Comparison of ENCODE assay signal across 1 cellular context in the genomic region with DNA sequence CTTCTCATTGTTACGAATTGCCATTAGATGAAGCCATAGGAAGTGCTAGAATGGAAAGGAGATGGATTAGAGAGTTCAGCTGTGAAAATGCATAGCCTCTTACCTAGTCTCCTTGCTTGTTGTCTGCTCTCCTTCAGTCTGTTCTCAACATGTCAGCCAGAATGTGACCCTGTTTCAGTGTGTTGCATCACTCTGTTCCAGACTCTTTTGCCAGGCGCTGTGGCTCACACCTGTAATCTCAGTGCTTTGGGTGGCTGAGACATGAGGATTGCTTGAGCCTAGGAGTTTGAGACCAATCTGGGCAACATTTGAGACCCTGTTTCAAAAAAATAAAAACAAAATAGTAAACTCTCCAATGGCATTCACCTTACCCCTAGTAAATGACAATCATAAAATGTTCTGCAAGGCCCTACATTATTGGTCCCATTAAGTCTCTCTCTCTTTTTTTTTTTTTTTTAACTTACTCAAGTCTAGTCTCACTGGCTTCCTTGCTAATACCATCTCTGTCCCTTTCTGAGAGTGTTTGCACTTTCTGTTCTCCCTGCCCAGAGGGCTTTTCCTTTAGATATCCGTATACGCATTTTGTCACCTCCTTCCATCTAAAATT.
TF ChIP-seq lines count a peak whose summit lies in the region.

No MANE protein-coding gene starts in this region.

TF ChIP-seq in K562, 482 proteins besides CTCF, POLR2A, EP300 and RAD21 (continued from another document and continues in another):
- TF ChIP-seq, protein P1, sequence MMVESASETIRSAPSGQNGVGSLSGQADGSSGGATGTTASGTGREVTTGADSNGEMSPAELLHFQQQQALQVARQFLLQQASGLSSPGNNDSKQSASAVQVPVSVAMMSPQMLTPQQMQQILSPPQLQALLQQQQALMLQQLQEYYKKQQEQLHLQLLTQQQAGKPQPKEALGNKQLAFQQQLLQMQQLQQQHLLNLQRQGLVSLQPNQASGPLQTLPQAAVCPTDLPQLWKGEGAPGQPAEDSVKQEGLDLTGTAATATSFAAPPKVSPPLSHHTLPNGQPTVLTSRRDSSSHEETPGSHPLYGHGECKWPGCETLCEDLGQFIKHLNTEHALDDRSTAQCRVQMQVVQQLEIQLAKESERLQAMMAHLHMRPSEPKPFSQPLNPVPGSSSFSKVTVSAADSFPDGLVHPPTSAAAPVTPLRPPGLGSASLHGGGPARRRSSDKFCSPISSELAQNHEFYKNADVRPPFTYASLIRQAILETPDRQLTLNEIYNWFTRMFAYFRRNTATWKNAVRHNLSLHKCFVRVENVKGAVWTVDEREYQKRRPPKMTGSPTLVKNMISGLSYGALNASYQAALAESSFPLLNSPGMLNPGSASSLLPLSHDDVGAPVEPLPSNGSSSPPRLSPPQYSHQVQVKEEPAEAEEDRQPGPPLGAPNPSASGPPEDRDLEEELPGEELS (CRISPR knock-in tag; IDR thresholded peaks at IDR 0.05; ENCODE audit: borderline replicate concordance), result no peak
- TF ChIP-seq ZNF584 (CRISPR knock-in tag; IDR thresholded peaks at IDR 0.05; ENCODE audit: low read depth), result peak; percentile 93
- TF ChIP-seq ZNF133 (CRISPR knock-in tag; IDR thresholded peaks at IDR 0.05), result no peak
- TF ChIP-seq ZNF766 (CRISPR knock-in tag; conservative IDR thresholded peaks at IDR 0.05), result peak; percentile 82
- TF ChIP-seq PPARD (CRISPR knock-in tag; IDR thresholded peaks at IDR 0.05), result no peak
- no peak for TF ChIP-seq ZNF24 (IDR thresholded peaks at IDR 0.05)
- 0 out of 2 replicates have a peak, but pooled peaks have one; percentile 15 for TF ChIP-seq FOXM1 (IDR thresholded peaks at IDR 0.05; ENCODE audit: low read depth)
- TF ChIP-seq FOXM1 (CRISPR knock-in tag; IDR thresholded peaks at IDR 0.05; ENCODE audit: low read depth), result no peak
- no peak for TF ChIP-seq ZKSCAN1 (IDR thresholded peaks at IDR 0.05; ENCODE audit: low read depth, low read length)
- TF ChIP-seq KLF1 (tag; IDR thresholded peaks at IDR 0.05), result no peak
- no peak for TF ChIP-seq HNRNPH1 (optimal IDR thresholded peaks at IDR 0.05; ENCODE audit: low read depth, low read length)
- no peak for TF ChIP-seq TARDBP (IDR thresholded peaks at IDR 0.05)
- no peak for TF ChIP-seq ZNF146 (CRISPR knock-in tag; IDR thresholded peaks at IDR 0.05; ENCODE audit: unreplicated experiment)
- TF ChIP-seq, protein P2, sequence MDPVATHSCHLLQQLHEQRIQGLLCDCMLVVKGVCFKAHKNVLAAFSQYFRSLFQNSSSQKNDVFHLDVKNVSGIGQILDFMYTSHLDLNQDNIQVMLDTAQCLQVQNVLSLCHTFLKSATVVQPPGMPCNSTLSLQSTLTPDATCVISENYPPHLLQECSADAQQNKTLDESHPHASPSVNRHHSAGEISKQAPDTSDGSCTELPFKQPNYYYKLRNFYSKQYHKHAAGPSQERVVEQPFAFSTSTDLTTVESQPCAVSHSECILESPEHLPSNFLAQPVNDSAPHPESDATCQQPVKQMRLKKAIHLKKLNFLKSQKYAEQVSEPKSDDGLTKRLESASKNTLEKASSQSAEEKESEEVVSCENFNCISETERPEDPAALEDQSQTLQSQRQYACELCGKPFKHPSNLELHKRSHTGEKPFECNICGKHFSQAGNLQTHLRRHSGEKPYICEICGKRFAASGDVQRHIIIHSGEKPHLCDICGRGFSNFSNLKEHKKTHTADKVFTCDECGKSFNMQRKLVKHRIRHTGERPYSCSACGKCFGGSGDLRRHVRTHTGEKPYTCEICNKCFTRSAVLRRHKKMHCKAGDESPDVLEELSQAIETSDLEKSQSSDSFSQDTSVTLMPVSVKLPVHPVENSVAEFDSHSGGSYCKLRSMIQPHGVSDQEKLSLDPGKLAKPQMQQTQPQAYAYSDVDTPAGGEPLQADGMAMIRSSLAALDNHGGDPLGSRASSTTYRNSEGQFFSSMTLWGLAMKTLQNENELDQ (CRISPR knock-in tag; IDR thresholded peaks at IDR 0.05; ENCODE audit: borderline replicate concordance), result no peak
- no peak for TF ChIP-seq MIER1 (IDR thresholded peaks at IDR 0.05; ENCODE audit: low read depth)
- no peak for TF ChIP-seq BRD4 (IDR thresholded peaks at IDR 0.05)
- no peak for TF ChIP-seq MXI1 (IDR thresholded peaks at IDR 0.05; ENCODE audit: low read depth, low read length)
- TF ChIP-seq SIRT6 (IDR thresholded peaks at IDR 0.05; ENCODE audit: low read depth, low read length), result no peak
- TF ChIP-seq, protein P3, sequence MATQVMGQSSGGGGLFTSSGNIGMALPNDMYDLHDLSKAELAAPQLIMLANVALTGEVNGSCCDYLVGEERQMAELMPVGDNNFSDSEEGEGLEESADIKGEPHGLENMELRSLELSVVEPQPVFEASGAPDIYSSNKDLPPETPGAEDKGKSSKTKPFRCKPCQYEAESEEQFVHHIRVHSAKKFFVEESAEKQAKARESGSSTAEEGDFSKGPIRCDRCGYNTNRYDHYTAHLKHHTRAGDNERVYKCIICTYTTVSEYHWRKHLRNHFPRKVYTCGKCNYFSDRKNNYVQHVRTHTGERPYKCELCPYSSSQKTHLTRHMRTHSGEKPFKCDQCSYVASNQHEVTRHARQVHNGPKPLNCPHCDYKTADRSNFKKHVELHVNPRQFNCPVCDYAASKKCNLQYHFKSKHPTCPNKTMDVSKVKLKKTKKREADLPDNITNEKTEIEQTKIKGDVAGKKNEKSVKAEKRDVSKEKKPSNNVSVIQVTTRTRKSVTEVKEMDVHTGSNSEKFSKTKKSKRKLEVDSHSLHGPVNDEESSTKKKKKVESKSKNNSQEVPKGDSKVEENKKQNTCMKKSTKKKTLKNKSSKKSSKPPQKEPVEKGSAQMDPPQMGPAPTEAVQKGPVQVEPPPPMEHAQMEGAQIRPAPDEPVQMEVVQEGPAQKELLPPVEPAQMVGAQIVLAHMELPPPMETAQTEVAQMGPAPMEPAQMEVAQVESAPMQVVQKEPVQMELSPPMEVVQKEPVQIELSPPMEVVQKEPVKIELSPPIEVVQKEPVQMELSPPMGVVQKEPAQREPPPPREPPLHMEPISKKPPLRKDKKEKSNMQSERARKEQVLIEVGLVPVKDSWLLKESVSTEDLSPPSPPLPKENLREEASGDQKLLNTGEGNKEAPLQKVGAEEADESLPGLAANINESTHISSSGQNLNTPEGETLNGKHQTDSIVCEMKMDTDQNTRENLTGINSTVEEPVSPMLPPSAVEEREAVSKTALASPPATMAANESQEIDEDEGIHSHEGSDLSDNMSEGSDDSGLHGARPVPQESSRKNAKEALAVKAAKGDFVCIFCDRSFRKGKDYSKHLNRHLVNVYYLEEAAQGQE (CRISPR knock-in tag; IDR thresholded peaks at IDR 0.05; ENCODE audit: low read depth), result no peak
- no peak for TF ChIP-seq SIN3A (IDR thresholded peaks at IDR 0.05; ENCODE audit: borderline replicate concordance in 2 of 2, control insufficient read depth in 1 of 2, low read depth in 2 of 2, low read length in 2 of 2)
- TF ChIP-seq DDX20 (tag; IDR thresholded peaks at IDR 0.05; ENCODE audit: low read depth), result 0 out of 2 replicates have a peak, but pooled peaks have one; percentile 4
- TF ChIP-seq ASH1L (IDR thresholded peaks at IDR 0.05; ENCODE audit: borderline replicate concordance, low read depth, partially characterized antibody), result no peak
- no peak for TF ChIP-seq ZNF174 (CRISPR knock-in tag; IDR thresholded peaks at IDR 0.05)
- no peak for TF ChIP-seq TAL1 (IDR thresholded peaks at IDR 0.05)
- TF ChIP-seq RAD51 (IDR thresholded peaks at IDR 0.05; ENCODE audit: borderline replicate concordance, low read depth), result no peak
- no peak for TF ChIP-seq PHF20 (IDR thresholded peaks at IDR 0.05; ENCODE audit: partially characterized antibody)
- TF ChIP-seq KDM5B (IDR thresholded peaks at IDR 0.05; ENCODE audit: insufficient replicate concordance, low read depth, low read length), result no peak
- no peak for TF ChIP-seq NR2F6 (CRISPR knock-in tag; IDR thresholded peaks at IDR 0.05)
- TF ChIP-seq, protein P4, sequence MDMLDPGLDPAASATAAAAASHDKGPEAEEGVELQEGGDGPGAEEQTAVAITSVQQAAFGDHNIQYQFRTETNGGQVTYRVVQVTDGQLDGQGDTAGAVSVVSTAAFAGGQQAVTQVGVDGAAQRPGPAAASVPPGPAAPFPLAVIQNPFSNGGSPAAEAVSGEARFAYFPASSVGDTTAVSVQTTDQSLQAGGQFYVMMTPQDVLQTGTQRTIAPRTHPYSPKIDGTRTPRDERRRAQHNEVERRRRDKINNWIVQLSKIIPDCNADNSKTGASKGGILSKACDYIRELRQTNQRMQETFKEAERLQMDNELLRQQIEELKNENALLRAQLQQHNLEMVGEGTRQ (CRISPR knock-in tag; IDR thresholded peaks at IDR 0.05), result no peak
- TF ChIP-seq BCL6 (CRISPR knock-in tag; IDR thresholded peaks at IDR 0.05), result no peak
- TF ChIP-seq, protein P5, sequence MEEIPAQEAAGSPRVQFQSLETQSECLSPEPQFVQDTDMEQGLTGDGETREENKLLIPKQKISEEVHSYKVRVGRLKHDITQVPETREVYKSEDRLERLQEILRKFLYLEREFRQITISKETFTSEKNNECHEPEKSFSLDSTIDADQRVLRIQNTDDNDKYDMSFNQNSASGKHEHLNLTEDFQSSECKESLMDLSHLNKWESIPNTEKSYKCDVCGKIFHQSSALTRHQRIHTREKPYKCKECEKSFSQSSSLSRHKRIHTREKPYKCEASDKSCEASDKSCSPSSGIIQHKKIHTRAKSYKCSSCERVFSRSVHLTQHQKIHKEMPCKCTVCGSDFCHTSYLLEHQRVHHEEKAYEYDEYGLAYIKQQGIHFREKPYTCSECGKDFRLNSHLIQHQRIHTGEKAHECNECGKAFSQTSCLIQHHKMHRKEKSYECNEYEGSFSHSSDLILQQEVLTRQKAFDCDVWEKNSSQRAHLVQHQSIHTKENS (CRISPR knock-in tag; IDR thresholded peaks at IDR 0.05), result no peak
- TF ChIP-seq GTF2A2 (tag; IDR thresholded peaks at IDR 0.05), result no peak
- TF ChIP-seq, protein P6, sequence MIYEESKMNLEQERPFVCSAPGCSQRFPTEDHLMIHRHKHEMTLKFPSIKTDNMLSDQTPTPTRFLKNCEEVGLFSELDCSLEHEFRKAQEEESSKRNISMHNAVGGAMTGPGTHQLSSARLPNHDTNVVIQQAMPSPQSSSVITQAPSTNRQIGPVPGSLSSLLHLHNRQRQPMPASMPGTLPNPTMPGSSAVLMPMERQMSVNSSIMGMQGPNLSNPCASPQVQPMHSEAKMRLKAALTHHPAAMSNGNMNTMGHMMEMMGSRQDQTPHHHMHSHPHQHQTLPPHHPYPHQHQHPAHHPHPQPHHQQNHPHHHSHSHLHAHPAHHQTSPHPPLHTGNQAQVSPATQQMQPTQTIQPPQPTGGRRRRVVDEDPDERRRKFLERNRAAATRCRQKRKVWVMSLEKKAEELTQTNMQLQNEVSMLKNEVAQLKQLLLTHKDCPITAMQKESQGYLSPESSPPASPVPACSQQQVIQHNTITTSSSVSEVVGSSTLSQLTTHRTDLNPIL (CRISPR knock-in tag; IDR thresholded peaks at IDR 0.05), result no peak
- no peak for TF ChIP-seq POU5F1 (IDR thresholded peaks at IDR 0.05; ENCODE audit: borderline replicate concordance, low read depth, low read length, partially characterized antibody)
- no peak for TF ChIP-seq CCAR2 (IDR thresholded peaks at IDR 0.05; ENCODE audit: low read depth, low read length)
- TF ChIP-seq MBD2 (IDR thresholded peaks at IDR 0.05; ENCODE audit: borderline replicate concordance, low read depth), result no peak
- TF ChIP-seq SRSF7 (optimal IDR thresholded peaks at IDR 0.05; ENCODE audit: low read depth, low read length), result no peak
- TF ChIP-seq, protein P7, sequence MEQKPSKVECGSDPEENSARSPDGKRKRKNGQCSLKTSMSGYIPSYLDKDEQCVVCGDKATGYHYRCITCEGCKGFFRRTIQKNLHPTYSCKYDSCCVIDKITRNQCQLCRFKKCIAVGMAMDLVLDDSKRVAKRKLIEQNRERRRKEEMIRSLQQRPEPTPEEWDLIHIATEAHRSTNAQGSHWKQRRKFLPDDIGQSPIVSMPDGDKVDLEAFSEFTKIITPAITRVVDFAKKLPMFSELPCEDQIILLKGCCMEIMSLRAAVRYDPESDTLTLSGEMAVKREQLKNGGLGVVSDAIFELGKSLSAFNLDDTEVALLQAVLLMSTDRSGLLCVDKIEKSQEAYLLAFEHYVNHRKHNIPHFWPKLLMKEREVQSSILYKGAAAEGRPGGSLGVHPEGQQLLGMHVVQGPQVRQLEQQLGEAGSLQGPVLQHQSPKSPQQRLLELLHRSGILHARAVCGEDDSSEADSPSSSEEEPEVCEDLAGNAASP (IDR thresholded peaks at IDR 0.05), result no peak
- TF ChIP-seq SAFB (IDR thresholded peaks at IDR 0.05; ENCODE audit: borderline replicate concordance, low read depth, low read length), result no peak
